Comparison of ENCODE assay signal across 8 cellular contexts in the genomic region with DNA sequence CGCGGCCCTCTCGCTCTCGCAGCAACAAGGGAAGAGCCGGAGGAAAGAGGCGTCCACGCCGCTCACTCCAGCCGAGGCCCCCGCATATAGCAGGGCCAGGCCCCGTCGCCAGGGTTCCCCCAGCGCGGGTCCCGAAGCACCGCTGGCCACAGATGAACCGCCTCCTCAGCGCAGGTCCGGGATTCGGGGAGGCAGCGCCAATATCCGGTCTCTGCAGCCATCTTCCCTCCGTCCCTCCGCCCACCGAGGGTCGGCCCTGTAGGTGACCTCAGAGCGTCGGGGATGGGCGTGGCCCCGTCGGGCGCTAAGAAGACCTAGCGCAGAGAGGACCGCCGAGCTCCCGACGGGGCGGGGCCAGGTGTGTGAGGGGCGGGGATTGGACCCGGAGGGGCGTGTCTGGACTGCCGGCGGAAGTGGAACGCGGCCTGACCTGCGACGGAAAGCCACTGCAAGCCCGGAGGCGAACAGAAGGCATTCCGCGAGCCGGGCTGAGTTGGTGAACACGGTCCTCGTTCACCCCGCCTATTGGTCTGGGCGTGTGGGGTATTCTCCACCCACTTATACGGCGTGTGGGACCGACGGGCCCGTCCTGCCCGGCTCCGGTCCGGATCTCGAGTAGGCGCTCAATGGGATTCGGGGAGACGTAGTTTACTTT. TPM values are rescaled to one million over a fixed set of nuclear protein-coding genes. Genes with fewer than 3 reads are reported as not detected.
DNase-seq lines count a peak whose midpoint lies in the region; ATAC-seq and TF ChIP-seq lines count a peak whose summit lies in the region.

No MANE protein-coding gene starts in this region.

- H3K9me3 ChIP-seq in mucosa of descending colon = peaks cover 33% of the 10 kb centered on the region

- H3K4me1 Mint-ChIP-seq in IgD-negative memory B cell = peaks cover 6 to 16% (median 15%) of the 10 kb centered on the region in 3 donors

- H3K4me1 ChIP-seq in mucosa of descending colon (ENCODE audit: low read depth) = peaks cover 10% of the 10 kb centered on the region

- H3K9me3 Mint-ChIP-seq in IgD-negative memory B cell = peaks cover 3 to 8% (median 7%) of the 10 kb centered on the region in 3 donors

- peak; percentile 84 for DNase-seq in DMS153 (lab: John Stamatoyannopoulos, UW)
- DNase-seq in OCI-M1 (lab: John Stamatoyannopoulos, UW) = peak; percentile 98
- DNase-seq in activated T-cell treated with anti-CD3 and anti-CD28 coated beads for 48 hours (ENCODE audit: low read depth) = peak; percentile 100
- peak; percentile 85 for DNase-seq in epithelial cell of prostate (ENCODE audit: low read depth, low spot score)
- peak; percentile 98 to 100 (median 99) for DNase-seq in mucosa of descending colon
- DNase-seq in stimulated activated CD8-positive, alpha-beta memory T cell treated with anti-CD3 and anti-CD28 coated beads, Interleukin-4, amount 100 ng/mL, for 1 hour (ENCODE audit: low read depth in 2 of 2, low spot score in 1 of 2) = peak; percentile 95 to 97

- peak overlapping the region; percentile 91 for H3K4me3 ChIP-seq in mucosa of descending colon

- peak overlapping the region; percentile 93 to 99 (median 96) for H3K27ac Mint-ChIP-seq in IgD-negative memory B cell

- peak overlapping the region; percentile 92 for H3K27ac ChIP-seq in epithelial cell of prostate

- TF ChIP-seq CTCF in mucosa of descending colon (IDR thresholded peaks at IDR 0.05) = no peak

- H3K27me3 Mint-ChIP-seq in IgD-negative memory B cell = no peaks in the 10 kb centered on the region

- H3K4me3 Mint-ChIP-seq in IgD-negative memory B cell = peak overlapping the region; percentile 92 to 98 (median 94)

- no peaks in the 10 kb centered on the region for H3K36me3 ChIP-seq in mucosa of descending colon (ENCODE audit: low read depth)

- ATAC-seq in GM21576 (IDR thresholded peaks at IDR 0.05; ENCODE audit: unreplicated experiment) (peak; percentile 92), mucosa of descending colon (peak; percentile 99)

- H3K36me3 Mint-ChIP-seq in IgD-negative memory B cell = peaks cover 9% of the 10 kb centered on the region

- intact Hi-C loops in mucosa of descending colon (cut with DNase I, micrococcal nuclease) = no loop called here

RNA-seq across cellular contexts. Expression of a gene that starts 26.8 kb away (rescaled TPM):
- polyA plus RNA-seq in IgD-negative memory B cell = 61.3 TPM
- 10 to 100 TPM; 16.7 to 27.0 (median 19.2) TPM for total RNA-seq in mucosa of descending colon

RNA-seq across cellular contexts. Expression of a gene that starts 47.4 kb away (rescaled TPM):
- 75.8 TPM for polyA plus RNA-seq in IgD-negative memory B cell
- 1 to 10 TPM; 1.0 to 5.6 (median 1.8) TPM for total RNA-seq in mucosa of descending colon

Comparison
In these comparisons a context has a peak if more than half of its experiments do, and no peak if none do; other contexts are left out.
1. Peak in every context shown above with its lines: DNase-seq, ATAC-seq, H3K4me3 ChIP-seq and H3K27ac ChIP-seq.